8 cellular contexts compared by ENCODE assay signal in genomic region chr9:114587345-114588149, GRCh38. TPM values are rescaled to one million over a fixed set of nuclear protein-coding genes. Genes with fewer than 3 reads are reported as not detected.
DNase-seq lines count a peak whose midpoint lies in the region; ATAC-seq and TF ChIP-seq lines count a peak whose summit lies in the region.

Gene ATP6V1G1, plus strand, starts transcription at chr9:114587769. Its CDS starts 70 bp downstream, at chr9:114587839.

- H3K27me3 ChIP-seq in KMS-11 (ENCODE audit: insufficient read depth, low read depth) (no peaks in the 10 kb centered on the region), Peyer's patch (no peaks in the 10 kb centered on the region), esophagus muscularis mucosa (no peaks in the 10 kb centered on the region), muscle layer of duodenum (ENCODE audit: low read depth, low read length) (no peaks in the 10 kb centered on the region)

- peaks cover 50% of the 10 kb centered on the region for H3K79me2 ChIP-seq in KMS-11 (ENCODE audit: insufficient read depth, low read depth)

- H3K4me3 ChIP-seq in KMS-11 (IDR thresholded peaks at IDR 0.05; ENCODE audit: insufficient read depth, low read depth, low read length) = no peak within 1 kb of the TSS
- H3K4me3 ChIP-seq in Peyer's patch = peak within 1 kb of the TSS; percentile 77 to 85 (median 81)
- H3K4me3 ChIP-seq in esophagus muscularis mucosa = peak within 1 kb of the TSS; percentile 73 to 94 (median 83)
- peak within 1 kb of the TSS; percentile 94 to 97 for H3K4me3 ChIP-seq in muscle layer of duodenum (ENCODE audit: low read depth in 1 of 2, low read length in 2 of 2)

- TF ChIP-seq EP300 in esophagus muscularis mucosa (IDR thresholded peaks at IDR 0.05) = no peak

- intact Hi-C loops in esophagus muscularis mucosa (cut with DNase I) = loop anchor here (5.0 to 10.0 kb wide), 2 partner anchors 85 to 183 kb away; no protein-coding TSS in a partner anchor

- H3K9ac ChIP-seq in KMS-11 = peak within 1 kb of the TSS; percentile 84

- DNase-seq in DMS79 (lab: John Stamatoyannopoulos, UW) (peak; percentile 99), Peyer's patch (peak; percentile 99 to 100 (median 100)), esophagus muscularis mucosa (ENCODE audit: extremely low spot score) (peak; percentile 100)
- peak; percentile 99 for DNase-seq in activated T-cell treated with anti-CD3 and anti-CD28 coated beads, Interleukin-2, amount 50 U/mL, for 48 hours
- peak; percentile 99 for DNase-seq in stimulated activated CD8-positive, alpha-beta memory T cell treated with anti-CD3 and anti-CD28 coated beads, Interleukin-7, amount 100 ng/mL, for 4 hours (ENCODE audit: low read depth in 2 of 2)

- peak within 1 kb of the TSS; percentile 93 for H2AFZ ChIP-seq in KMS-11 (ENCODE audit: low read depth)

- peak; percentile 92 for ATAC-seq in GM21737 (IDR thresholded peaks at IDR 0.05; ENCODE audit: unreplicated experiment)

- H3K27ac ChIP-seq in KMS-11 = peak within 1 kb of the TSS; percentile 66
- peak within 1 kb of the TSS; percentile 91 to 93 (median 92) for H3K27ac ChIP-seq in Peyer's patch
- H3K27ac ChIP-seq in esophagus muscularis mucosa (replicated peaks in 1 of 4) = peak within 1 kb of the TSS; percentile 90 to 94 (median 94)
- H3K27ac ChIP-seq in muscle layer of duodenum (ENCODE audit: low read length) = peak within 1 kb of the TSS; percentile 95

- no peaks in the 10 kb centered on the region for H3K36me3 ChIP-seq in KMS-11 (ENCODE audit: insufficient read depth)
- peaks cover 0 to 2% (median 0%) of the 10 kb centered on the region in 3 donors for H3K36me3 ChIP-seq in Peyer's patch
- H3K36me3 ChIP-seq in esophagus muscularis mucosa = peaks cover 0 to 2% (median 2%) of the 10 kb centered on the region in 4 donors
- H3K36me3 ChIP-seq in muscle layer of duodenum (ENCODE audit: control insufficient read depth in 1 of 2, insufficient read depth in 2 of 2, low read length in 2 of 2) = peaks cover under 1% of the 10 kb centered on the region in 2 donors

- under 1% methylated on average over 24 of the region's 50 CpGs for WGBS in esophagus muscularis mucosa

- TF ChIP-seq POLR2A in Peyer's patch (IDR thresholded peaks at IDR 0.05) (peak; percentile 95 to 98), esophagus muscularis mucosa (IDR thresholded peaks at IDR 0.05; ENCODE audit: low read depth) (peak; percentile 76)

- no peaks in the 10 kb centered on the region for H3K9me3 ChIP-seq in Peyer's patch
- H3K9me3 ChIP-seq in esophagus muscularis mucosa = no peaks in the 10 kb centered on the region
- no peaks in the 10 kb centered on the region for H3K9me3 ChIP-seq in muscle layer of duodenum (ENCODE audit: control insufficient read depth in 1 of 2, low read length in 2 of 2)

- TF ChIP-seq CTCF in KMS-11 (conservative IDR thresholded peaks at IDR 0.05; ENCODE audit: low read depth, low read length) = no peak
- TF ChIP-seq CTCF in Peyer's patch (IDR thresholded peaks at IDR 0.05) = no peak
- TF ChIP-seq CTCF in esophagus muscularis mucosa (IDR thresholded peaks at IDR 0.05) = peak in 1 of 3 experiments; percentile 13

- no peaks in the 10 kb centered on the region for H4K20me1 ChIP-seq in KMS-11 (ENCODE audit: insufficient read depth)

- peak within 1 kb of the TSS; percentile 83 for H3K4me2 ChIP-seq in KMS-11

- H3K4me1 ChIP-seq in KMS-11 (ENCODE audit: low read depth, poor library complexity, severe bottlenecking) (peaks cover 49% of the 10 kb centered on the region), Peyer's patch (peaks cover 0 to 47% (median 18%) of the 10 kb centered on the region in 4 donors), esophagus muscularis mucosa (peaks cover 40 to 52% (median 52%) of the 10 kb centered on the region in 4 donors), muscle layer of duodenum (ENCODE audit: control insufficient read depth in 1 of 2, insufficient read depth in 2 of 2, low read length in 2 of 2) (peaks cover 24 to 38% of the 10 kb centered on the region in 2 donors)

RNA-seq across cellular contexts. Expression of gene ATP6V1G1, which starts in this region (rescaled TPM):
- 100 to 1,000 TPM in 3 of 4 donors, 10 to 100 TPM in 1; 84.3 to 166 (median 107) TPM for total RNA-seq in Peyer's patch
- 100 to 1,000 TPM in 2 of 4 donors, 10 to 100 TPM in 2; 88.0 to 135 (median 113) TPM for total RNA-seq in esophagus muscularis mucosa
